In the genomic region with DNA sequence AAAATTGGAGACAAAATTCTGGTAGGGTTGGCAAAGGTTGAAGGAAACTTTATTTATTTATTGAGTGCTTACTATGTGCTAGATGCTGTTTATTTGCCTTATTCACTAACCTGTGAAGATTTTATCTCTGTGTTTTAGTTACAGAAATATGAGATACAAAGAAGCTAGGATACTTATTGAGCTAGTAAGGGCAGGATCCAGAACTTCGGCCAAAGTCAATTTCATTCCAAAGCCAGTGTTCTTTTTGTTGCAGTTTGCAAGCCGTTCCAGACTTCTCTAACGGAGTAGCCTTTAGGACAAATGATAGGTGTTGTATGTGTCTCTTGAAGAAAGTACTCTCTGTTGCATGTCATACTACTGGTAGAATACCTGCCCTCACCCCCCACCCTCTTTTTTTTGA, we compare ENCODE assay signal across 16 cellular contexts. TPM values are rescaled to one million over a fixed set of nuclear protein-coding genes. Genes with fewer than 3 reads are reported as not detected.
DNase-seq lines count a peak whose midpoint lies in the region; ATAC-seq and TF ChIP-seq lines count a peak whose summit lies in the region.
"Had no signal": no experiment of that assay in that cellular context is flagged by ENCODE, and none has a peak within 500 bp of the region (broad histone marks: within the 10 kb centered on the region; RNA-seq: fewer than 3 reads in every experiment).

No MANE protein-coding gene starts in this region.

- H3K4me3 Mint-ChIP-seq in activated T-helper 1 cell treated with anti-CD3 and anti-CD28 coated beads, Interleukin-12 subunit alpha, Interleukin-12 subunit beta, Interleukin-2, Interleukin-4 antibody, amounts not matched to agents 30 ng/mL and 10 ng/mL and 1 ng/mL, durations not matched to agents 14 hours and 24 hours and 36 hours, result no peak overlapping the region

- H3K4me1 Mint-ChIP-seq in activated T-helper 1 cell treated with anti-CD3 and anti-CD28 coated beads, Interleukin-12 subunit alpha, Interleukin-12 subunit beta, Interleukin-2, Interleukin-4 antibody, amounts not matched to agents 30 ng/mL and 10 ng/mL and 1 ng/mL, durations not matched to agents 14 hours and 24 hours and 36 hours (ENCODE audit: low read depth), result peaks cover 78% of the 10 kb centered on the region

- intact Hi-C loops in heart right ventricle (cut with DNase I) (no loop called here), Right ventricle myocardium superior (cut with DNase I) (no loop called here), left lung (cut with DNase I) (no loop called here), posterior cingulate gyrus (cut with DNase I) (no loop called here)
- intact Hi-C loops in activated T-helper 1 cell treated with anti-CD3 and anti-CD28 coated beads, Interleukin-12 subunit alpha, Interleukin-12 subunit beta, Interleukin-2, Interleukin-4 antibody, amounts not matched to agents 30 ng/mL and 10 ng/mL and 1 ng/mL, durations not matched to agents 14 hours and 24 hours and 36 hours (cut with micrococcal nuclease), result loop anchor here (2.0 kb wide), 1 partner anchor 23 kb away; no protein-coding TSS in a partner anchor

- no peaks in the 10 kb centered on the region for H3K9me3 Mint-ChIP-seq in activated T-helper 1 cell treated with anti-CD3 and anti-CD28 coated beads, Interleukin-12 subunit alpha, Interleukin-12 subunit beta, Interleukin-2, Interleukin-4 antibody, amounts not matched to agents 30 ng/mL and 10 ng/mL and 1 ng/mL, durations not matched to agents 14 hours and 24 hours and 36 hours

- DNase-seq in heart right ventricle (no peak), Right ventricle myocardium superior (no peak), left lung (no peak), tibial nerve (ENCODE audit: low spot score in 2 of 2) (no peak), NCI-H1092 (lab: John Stamatoyannopoulos, UW) (no peak), posterior cingulate gyrus (no peak), HUDEP-2 (lab: John Stamatoyannopoulos, UW; ENCODE audit: unreplicated experiment in 76 of 76) (no peak)
- DNase-seq in activated T-helper 1 cell treated with anti-CD3 and anti-CD28 coated beads, Interleukin-12 subunit alpha, Interleukin-12 subunit beta, Interleukin-2, Interleukin-4 antibody, amounts not matched to agents 30 ng/mL and 10 ng/mL and 1 ng/mL, durations not matched to agents 14 hours and 24 hours and 36 hours (ENCODE audit: low spot score), result no peak
- DNase-seq: activated CD4-positive, alpha-beta T cell treated with anti-CD3 and anti-CD28 coated beads, Interleukin-2, amount 50 U/mL, for 4 hours; BE2C; effector memory CD4-positive, alpha-beta T cell; NCI-H2081 treated with DMSO at 0.1 percent for 48 hours; T-helper 2 cell; uterus had no signal

- TF ChIP-seq POLR2A in tibial nerve (IDR thresholded peaks at IDR 0.05), result no peak

- 67 to 81% methylated on average over 3 of the region's 3 CpGs for WGBS in heart right ventricle, 2 donors
- 69 to 77% methylated on average over 3 of the region's 3 CpGs for WGBS in tibial nerve, 2 donors

- H3K4me3 ChIP-seq in heart right ventricle (no peak overlapping the region), left lung (no peak overlapping the region), tibial nerve (no peak overlapping the region)
- H3K4me3 ChIP-seq: K562, uterus had no signal

- H3K9me3 ChIP-seq in heart right ventricle, result no peaks in the 10 kb centered on the region
- H3K9me3 ChIP-seq in left lung, result no peaks in the 10 kb centered on the region
- no peaks in the 10 kb centered on the region for H3K9me3 ChIP-seq in tibial nerve
- H3K9me3 ChIP-seq: BE2C, uterus had no signal

- H3K27me3 ChIP-seq in heart right ventricle, result no peaks in the 10 kb centered on the region
- H3K27me3 ChIP-seq in left lung, result no peaks in the 10 kb centered on the region
- H3K27me3 ChIP-seq in tibial nerve, result no peaks in the 10 kb centered on the region
- H3K27me3 ChIP-seq: BE2C, uterus had no signal

- peaks cover 12% of the 10 kb centered on the region for H3K36me3 Mint-ChIP-seq in activated T-helper 1 cell treated with anti-CD3 and anti-CD28 coated beads, Interleukin-12 subunit alpha, Interleukin-12 subunit beta, Interleukin-2, Interleukin-4 antibody, amounts not matched to agents 30 ng/mL and 10 ng/mL and 1 ng/mL, durations not matched to agents 14 hours and 24 hours and 36 hours (ENCODE audit: low read depth)

- peaks cover 17 to 91% (median 77%) of the 10 kb centered on the region in 9 donors for H3K4me1 ChIP-seq in heart right ventricle
- peaks cover 45 to 76% of the 10 kb centered on the region in 2 donors for H3K4me1 ChIP-seq in left lung
- H3K4me1 ChIP-seq in tibial nerve, result peaks cover 0 to 68% (median 61%) of the 10 kb centered on the region in 4 donors

- peak overlapping the region in 7 of 10 donors; percentile 33 to 67 (median 44) for H3K27ac ChIP-seq in heart right ventricle
- H3K27ac ChIP-seq in left lung, result peak overlapping the region; percentile 13 to 45
- peak overlapping the region in 3 of 4 donors; percentile 36 to 82 (median 68) for H3K27ac ChIP-seq in tibial nerve

- H3K27ac Mint-ChIP-seq in activated T-helper 1 cell treated with anti-CD3 and anti-CD28 coated beads, Interleukin-12 subunit alpha, Interleukin-12 subunit beta, Interleukin-2, Interleukin-4 antibody, amounts not matched to agents 30 ng/mL and 10 ng/mL and 1 ng/mL, durations not matched to agents 14 hours and 24 hours and 36 hours, result peak overlapping the region; percentile 37

- TF ChIP-seq CTCF in heart right ventricle (IDR thresholded peaks at IDR 0.05) (no peak), left lung (IDR thresholded peaks at IDR 0.05) (no peak), tibial nerve (IDR thresholded peaks at IDR 0.05) (no peak)

- no peaks in the 10 kb centered on the region for H3K36me3 ChIP-seq in heart right ventricle
- H3K36me3 ChIP-seq in left lung, result no peaks in the 10 kb centered on the region
- no peaks in the 10 kb centered on the region for H3K36me3 ChIP-seq in tibial nerve
- H3K36me3 ChIP-seq: BE2C, uterus had no signal

- TF ChIP-seq EP300 in tibial nerve (IDR thresholded peaks at IDR 0.05), result no peak

- ATAC-seq in heart right ventricle, result no peak
- ATAC-seq in Right ventricle myocardium superior (ENCODE audit: poor library complexity), result no peak
- ATAC-seq in left lung, result no peak
- ATAC-seq: K562, sciatic nerve had no signal

- H3K27me3 Mint-ChIP-seq in activated T-helper 1 cell treated with anti-CD3 and anti-CD28 coated beads, Interleukin-12 subunit alpha, Interleukin-12 subunit beta, Interleukin-2, Interleukin-4 antibody, amounts not matched to agents 30 ng/mL and 10 ng/mL and 1 ng/mL, durations not matched to agents 14 hours and 24 hours and 36 hours (ENCODE audit: insufficient read depth), result no peaks in the 10 kb centered on the region

RNA-seq across cellular contexts. Expression of a gene that starts 25.1 kb away (rescaled TPM):
- 100 to 1,000 TPM; 325 to 645 (median 537) TPM for total RNA-seq in heart right ventricle
- 100 to 1,000 TPM in 1 of 2 donors, 10 to 100 TPM in 1; 89.3 to 143 TPM for polyA plus RNA-seq in heart right ventricle
- 322 TPM for total RNA-seq in Right ventricle myocardium superior
- total RNA-seq in activated T-helper 1 cell treated with anti-CD3 and anti-CD28 coated beads, Interleukin-12 subunit alpha, Interleukin-12 subunit beta, Interleukin-2, Interleukin-4 antibody, amounts not matched to agents 30 ng/mL and 10 ng/mL and 1 ng/mL, durations not matched to agents 14 hours and 24 hours and 36 hours, result 78.9 and 81.9 TPM in 2 replicates
- 100 to 1,000 TPM; 300 to 346 TPM for total RNA-seq in left lung
- 100 to 1,000 TPM; 332 to 362 (median 351) TPM for total RNA-seq in tibial nerve
